8 cellular contexts compared by ENCODE assay signal in the genomic region with DNA sequence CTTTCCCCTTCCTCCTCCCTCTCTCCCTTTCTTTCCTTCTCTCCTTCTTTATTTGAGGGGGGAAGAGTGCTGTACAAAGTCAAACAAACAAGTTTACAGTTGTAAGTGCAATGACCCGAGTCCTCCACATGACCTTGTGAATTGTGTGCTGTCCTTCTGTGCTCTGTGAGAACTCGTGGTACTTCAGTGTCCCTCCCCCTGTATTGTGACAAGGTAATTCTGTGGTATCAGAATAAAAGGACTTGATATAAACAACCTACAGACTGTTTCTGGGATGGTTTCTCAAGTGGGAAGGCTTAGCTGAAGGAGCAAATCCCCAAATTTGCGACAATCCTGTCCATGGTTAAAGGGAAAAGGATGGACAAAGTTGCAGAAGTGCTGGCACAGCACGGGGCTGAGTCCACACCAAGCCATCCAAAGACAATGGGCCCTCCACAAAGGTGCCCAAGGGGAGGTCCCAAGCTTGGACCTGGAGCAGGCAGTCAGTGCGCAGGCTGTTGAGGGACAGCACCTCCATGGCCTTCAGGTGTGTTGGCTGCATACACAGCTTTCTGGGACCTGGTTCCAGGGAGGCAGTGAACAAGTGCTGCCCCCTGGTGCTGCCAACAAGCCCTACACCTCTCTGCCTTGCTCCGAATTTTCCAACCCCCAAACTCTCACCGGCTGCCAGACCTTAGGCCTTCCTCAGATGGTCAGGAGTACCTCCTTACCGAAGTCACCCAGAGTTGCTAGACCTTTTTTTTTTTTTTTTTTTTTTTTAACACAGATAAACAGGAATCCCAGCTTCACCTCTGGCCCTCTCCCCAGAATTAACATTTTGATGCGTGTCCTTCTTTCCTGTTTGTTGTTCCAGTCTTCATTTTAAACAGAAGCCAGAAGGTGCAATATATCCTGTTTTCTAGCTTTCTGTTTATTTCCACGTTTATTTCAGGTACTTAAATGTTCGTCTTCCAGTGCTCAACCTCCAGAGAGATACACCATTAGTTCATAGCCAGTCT. TPM values are rescaled to one million over a fixed set of nuclear protein-coding genes. Genes with fewer than 3 reads are reported as not detected.
A peak's percentile ranks its signal among the peaks of the same experiment; 100 is the strongest.
DNase-seq lines count a peak whose midpoint lies in the region; ATAC-seq, FAIRE-seq and TF ChIP-seq lines count a peak whose summit lies in the region.

No MANE protein-coding gene starts in this region.

- no peak for FAIRE-seq in H54 (lab: Jason Lieb, UNC)
- peak; percentile 5 for FAIRE-seq in TTC549 (lab: Jason Lieb, UNC)

- H3K9me3 ChIP-seq in right lobe of liver, result no peaks in the 10 kb centered on the region

- ATAC-seq in right lobe of liver, result peak; percentile 46 to 60 (median 53)
- no peak for ATAC-seq in GM18858 (IDR thresholded peaks at IDR 0.05; ENCODE audit: unreplicated experiment)
- no peak for ATAC-seq in GM21737 (IDR thresholded peaks at IDR 0.05; ENCODE audit: unreplicated experiment)
- ATAC-seq in HG03039 (IDR thresholded peaks at IDR 0.05; ENCODE audit: unreplicated experiment), result no peak

- H3K4me3 ChIP-seq in right lobe of liver, result no peak overlapping the region

- DNase-seq in H54 (ENCODE audit: insufficient read length, low spot score) (peak; percentile 77), cerebellar cortex (ENCODE audit: low spot score) (peak; percentile 94), right lobe of liver (peak; percentile 76 to 89 (median 86))
- DNase-seq in stimulated activated CD8-positive, alpha-beta memory T cell treated with anti-CD3 and anti-CD28 coated beads, Interleukin-15, amount 100 ng/mL, for 48 hours (ENCODE audit: low read depth in 2 of 2), result peak; percentile 40 to 61

- peak overlapping the region in 2 of 3 donors; percentile 87 to 92 for H3K27ac ChIP-seq in right lobe of liver

- intact Hi-C loops in right lobe of liver (cut with DNase I), result loop anchor here in 1 of 2 donors (5.0 kb wide), 1 partner anchor 129 kb away; no protein-coding TSS in a partner anchor

- H3K4me1 ChIP-seq in right lobe of liver, result peaks cover 2 to 74% (median 29%) of the 10 kb centered on the region in 4 donors

- WGBS in right lobe of liver (ENCODE audit: insufficient coverage, low coverage, low lambda C conversion rate, missing lambda C conversion rate), result 17% methylated on average over 9 of the region's 11 CpGs

- peaks cover 0 to 6% (median 2%) of the 10 kb centered on the region in 4 donors for H3K36me3 ChIP-seq in right lobe of liver

- H3K27me3 ChIP-seq in right lobe of liver, result no peaks in the 10 kb centered on the region

- TF ChIP-seq POLR2A in H54 (IDR thresholded peaks at IDR 0.05; ENCODE audit: low read depth, low read length) (no peak), right lobe of liver (IDR thresholded peaks at IDR 0.05) (no peak)

- TF ChIP-seq CTCF in right lobe of liver (IDR thresholded peaks at IDR 0.05), result peak; percentile 86 to 90 (median 86)

RNA-seq across cellular contexts. Expression of gene APEH, which starts 2.6 kb away (rescaled TPM):
- total RNA-seq in right lobe of liver, result 100 to 1,000 TPM in 2 of 6 experiments, 10 to 100 TPM in 4; 60.9 to 114 (median 90.5) TPM

RNA-seq across cellular contexts. Expression of gene MST1, which starts 17.7 kb away (rescaled TPM):
- total RNA-seq in right lobe of liver, result 100 to 1,000 TPM; 321 to 695 (median 632) TPM

RNA-seq across cellular contexts. Expression of gene RNF123, which starts 17.8 kb away (rescaled TPM):
- total RNA-seq in right lobe of liver, result 10 to 100 TPM; 32.4 to 48.3 (median 39.9) TPM

RNA-seq across cellular contexts. Expression of gene AMIGO3, which starts 47.9 kb away (rescaled TPM):
- total RNA-seq in right lobe of liver, result 1 to 10 TPM in 1 of 6 experiments, under 1 TPM in 3, not detected in 2; 0.07 to 2.4 (median 0.64) TPM

RNA-seq across cellular contexts. Expression of gene GMPPB, which starts 52.2 kb away (rescaled TPM):
- total RNA-seq in right lobe of liver, result 10 to 100 TPM; 12.2 to 34.2 (median 25.6) TPM

Comparison
In these comparisons a context has a peak if more than half of its experiments do, and no peak if none do; other contexts are left out.
1. ATAC-seq: peak in right lobe of liver (4 of 4); none in GM18858 (single experiment), GM21737 (single experiment) and HG03039 (single experiment).
2. Peak in every context shown above with its lines, with median percentiles within 50 percentile points of each other: DNase-seq.